In the genomic region with DNA sequence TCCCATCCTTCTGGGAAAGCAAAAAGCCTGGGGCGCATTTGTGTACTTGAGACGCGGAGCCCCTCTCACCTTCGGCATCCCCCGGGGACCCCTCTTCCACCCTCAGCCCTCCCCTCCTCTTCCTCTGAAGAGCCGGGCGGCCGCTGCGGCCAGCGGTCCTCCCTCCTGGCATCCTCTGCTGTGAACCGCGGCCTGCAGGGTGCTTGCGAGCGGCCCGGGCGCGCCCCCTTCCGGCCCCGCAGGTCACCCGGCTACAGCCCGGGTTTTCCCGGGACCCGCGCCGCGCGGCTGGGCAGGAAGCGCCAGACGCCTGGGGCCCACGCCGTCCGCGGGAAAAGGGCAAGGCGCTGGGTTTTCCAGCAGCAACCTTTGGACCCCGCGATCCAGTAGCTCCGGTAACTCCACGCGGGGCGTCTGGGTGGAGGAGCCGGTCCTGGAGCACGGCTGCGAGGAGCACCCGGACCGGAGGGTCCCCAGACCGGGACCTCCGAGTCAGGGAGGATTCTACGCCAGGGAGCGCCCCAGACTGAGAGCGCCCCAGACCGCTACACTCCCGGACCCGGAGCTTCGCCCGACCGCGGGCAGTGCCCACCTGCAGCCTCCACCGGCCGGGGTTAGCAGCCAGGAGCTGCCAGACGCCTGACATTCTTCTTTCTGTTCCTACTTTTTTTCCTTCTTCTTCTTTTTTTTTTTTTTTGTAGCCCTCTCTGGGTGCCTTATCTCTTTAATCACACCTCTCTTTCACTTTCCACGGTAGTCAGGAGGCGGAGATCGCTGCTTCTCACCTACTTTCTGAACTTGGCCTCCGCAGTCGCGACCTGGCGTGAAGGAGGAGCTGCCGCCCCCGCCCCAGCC, we compare ENCODE assay signal across 1 cellular context.
TF ChIP-seq lines count a peak whose summit lies in the region.

A gene with protein sequence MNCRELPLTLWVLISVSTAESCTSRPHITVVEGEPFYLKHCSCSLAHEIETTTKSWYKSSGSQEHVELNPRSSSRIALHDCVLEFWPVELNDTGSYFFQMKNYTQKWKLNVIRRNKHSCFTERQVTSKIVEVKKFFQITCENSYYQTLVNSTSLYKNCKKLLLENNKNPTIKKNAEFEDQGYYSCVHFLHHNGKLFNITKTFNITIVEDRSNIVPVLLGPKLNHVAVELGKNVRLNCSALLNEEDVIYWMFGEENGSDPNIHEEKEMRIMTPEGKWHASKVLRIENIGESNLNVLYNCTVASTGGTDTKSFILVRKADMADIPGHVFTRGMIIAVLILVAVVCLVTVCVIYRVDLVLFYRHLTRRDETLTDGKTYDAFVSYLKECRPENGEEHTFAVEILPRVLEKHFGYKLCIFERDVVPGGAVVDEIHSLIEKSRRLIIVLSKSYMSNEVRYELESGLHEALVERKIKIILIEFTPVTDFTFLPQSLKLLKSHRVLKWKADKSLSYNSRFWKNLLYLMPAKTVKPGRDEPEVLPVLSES (plus strand): TSS at position 271 of the 855 bp plus-strand sequence. CDS start 6,865 bp downstream, outside the sequence.

TF ChIP-seq in K562, 482 proteins besides CTCF, POLR2A, EP300 and RAD21 (continued from another document and continues in another):
- no peak for TF ChIP-seq RERE (CRISPR knock-in tag; IDR thresholded peaks at IDR 0.05; ENCODE audit: borderline replicate concordance)
- TF ChIP-seq SRF (CRISPR knock-in tag; IDR thresholded peaks at IDR 0.05): no peak
- TF ChIP-seq HES1 (IDR thresholded peaks at IDR 0.05; ENCODE audit: low read depth): no peak
- no peak for TF ChIP-seq ZNF12 (CRISPR knock-in tag; IDR thresholded peaks at IDR 0.05)
- no peak for TF ChIP-seq NBN (IDR thresholded peaks at IDR 0.05; ENCODE audit: low read depth)
- 0 out of 2 replicates have a peak, but pooled peaks have one; percentile 10 for TF ChIP-seq ZFPM2 (CRISPR knock-in tag; IDR thresholded peaks at IDR 0.05)
- TF ChIP-seq ZNF384 (IDR thresholded peaks at IDR 0.05; ENCODE audit: low read depth, low read length): 0 out of 2 replicates have a peak, but pooled peaks have one; percentile 29
- TF ChIP-seq ZFP1 (CRISPR knock-in tag; IDR thresholded peaks at IDR 0.05): no peak
- TF ChIP-seq ZBTB9 (CRISPR knock-in tag; IDR thresholded peaks at IDR 0.05): no peak
- TF ChIP-seq ZNF143 (CRISPR knock-in tag; IDR thresholded peaks at IDR 0.05): no peak
- TF ChIP-seq RHOXF2B (CRISPR knock-in tag; conservative IDR thresholded peaks at IDR 0.05): no peak
- TF ChIP-seq STAT5A (IDR thresholded peaks at IDR 0.05; ENCODE audit: borderline replicate concordance, low read length): no peak
- no peak for TF ChIP-seq C11orf30 (IDR thresholded peaks at IDR 0.05; ENCODE audit: low read depth)
- TF ChIP-seq NR2C2 (CRISPR knock-in tag; IDR thresholded peaks at IDR 0.05): no peak
- no peak for TF ChIP-seq NR2C2 (tag; IDR thresholded peaks at IDR 0.05)
- no peak for TF ChIP-seq HDAC8 (tag; IDR thresholded peaks at IDR 0.05)
- TF ChIP-seq, protein P1, sequence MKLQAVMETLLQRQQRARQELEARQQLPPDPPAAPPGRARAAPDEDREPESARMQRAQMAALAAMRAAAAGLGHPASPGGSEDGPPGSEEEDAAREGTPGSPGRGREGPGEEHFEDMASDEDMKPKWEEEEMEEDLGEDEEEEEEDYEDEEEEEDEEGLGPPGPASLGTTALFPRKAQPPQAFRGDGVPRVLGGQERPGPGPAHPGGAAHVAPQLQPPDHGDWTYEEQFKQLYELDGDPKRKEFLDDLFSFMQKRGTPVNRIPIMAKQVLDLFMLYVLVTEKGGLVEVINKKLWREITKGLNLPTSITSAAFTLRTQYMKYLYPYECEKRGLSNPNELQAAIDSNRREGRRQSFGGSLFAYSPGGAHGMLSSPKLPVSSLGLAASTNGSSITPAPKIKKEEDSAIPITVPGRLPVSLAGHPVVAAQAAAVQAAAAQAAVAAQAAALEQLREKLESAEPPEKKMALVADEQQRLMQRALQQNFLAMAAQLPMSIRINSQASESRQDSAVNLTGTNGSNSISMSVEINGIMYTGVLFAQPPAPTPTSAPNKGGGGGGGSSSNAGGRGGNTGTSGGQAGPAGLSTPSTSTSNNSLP (IDR thresholded peaks at IDR 0.05; ENCODE audit: borderline replicate concordance, low read depth, low read length): no peak
- TF ChIP-seq PRPF4 (IDR thresholded peaks at IDR 0.05; ENCODE audit: insufficient read depth, low read depth, low read length, poor library complexity, severe bottlenecking): no peak
- TF ChIP-seq RBFOX2 (IDR thresholded peaks at IDR 0.05; ENCODE audit: low read depth, low read length): peak; percentile 72
- TF ChIP-seq THRA (IDR thresholded peaks at IDR 0.05): no peak
- TF ChIP-seq, protein P2, sequence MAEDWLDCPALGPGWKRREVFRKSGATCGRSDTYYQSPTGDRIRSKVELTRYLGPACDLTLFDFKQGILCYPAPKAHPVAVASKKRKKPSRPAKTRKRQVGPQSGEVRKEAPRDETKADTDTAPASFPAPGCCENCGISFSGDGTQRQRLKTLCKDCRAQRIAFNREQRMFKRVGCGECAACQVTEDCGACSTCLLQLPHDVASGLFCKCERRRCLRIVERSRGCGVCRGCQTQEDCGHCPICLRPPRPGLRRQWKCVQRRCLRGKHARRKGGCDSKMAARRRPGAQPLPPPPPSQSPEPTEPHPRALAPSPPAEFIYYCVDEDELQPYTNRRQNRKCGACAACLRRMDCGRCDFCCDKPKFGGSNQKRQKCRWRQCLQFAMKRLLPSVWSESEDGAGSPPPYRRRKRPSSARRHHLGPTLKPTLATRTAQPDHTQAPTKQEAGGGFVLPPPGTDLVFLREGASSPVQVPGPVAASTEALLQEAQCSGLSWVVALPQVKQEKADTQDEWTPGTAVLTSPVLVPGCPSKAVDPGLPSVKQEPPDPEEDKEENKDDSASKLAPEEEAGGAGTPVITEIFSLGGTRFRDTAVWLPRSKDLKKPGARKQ (CRISPR knock-in tag; IDR thresholded peaks at IDR 0.05): no peak
- no peak for TF ChIP-seq BHLHE40 (IDR thresholded peaks at IDR 0.05; ENCODE audit: low read length)
- no peak for TF ChIP-seq BCL6 (CRISPR knock-in tag; IDR thresholded peaks at IDR 0.05)
- TF ChIP-seq PTRF (tag; IDR thresholded peaks at IDR 0.05): no peak
- no peak for TF ChIP-seq SMARCA4 (IDR thresholded peaks at IDR 0.05)
- TF ChIP-seq TAF9B (IDR thresholded peaks at IDR 0.05; ENCODE audit: partially characterized antibody): no peak
- TF ChIP-seq SMAD4 (CRISPR knock-in tag; conservative IDR thresholded peaks at IDR 0.05): peak; percentile 69
- no peak for TF ChIP-seq CHCHD3 (CRISPR knock-in tag; IDR thresholded peaks at IDR 0.05)
- TF ChIP-seq IRF1 (CRISPR knock-in tag; IDR thresholded peaks at IDR 0.05; ENCODE audit: borderline replicate concordance): no peak
- TF ChIP-seq NFRKB (IDR thresholded peaks at IDR 0.05; ENCODE audit: low read depth): no peak
- TF ChIP-seq NR1H2 (CRISPR knock-in tag; IDR thresholded peaks at IDR 0.05): no peak
- no peak for TF ChIP-seq TRIM25 (IDR thresholded peaks at IDR 0.05; ENCODE audit: borderline replicate concordance)
- peak in 1 of 2 experiments; percentile 50; a peak in 2 of 4 replicates for TF ChIP-seq NRF1 (conservative IDR thresholded peaks at IDR 0.05 in 1 of 2, IDR thresholded peaks at IDR 0.05 in 1 of 2)
- no peak for TF ChIP-seq SNIP1 (IDR thresholded peaks at IDR 0.05; ENCODE audit: low read depth)
- TF ChIP-seq, protein P3, sequence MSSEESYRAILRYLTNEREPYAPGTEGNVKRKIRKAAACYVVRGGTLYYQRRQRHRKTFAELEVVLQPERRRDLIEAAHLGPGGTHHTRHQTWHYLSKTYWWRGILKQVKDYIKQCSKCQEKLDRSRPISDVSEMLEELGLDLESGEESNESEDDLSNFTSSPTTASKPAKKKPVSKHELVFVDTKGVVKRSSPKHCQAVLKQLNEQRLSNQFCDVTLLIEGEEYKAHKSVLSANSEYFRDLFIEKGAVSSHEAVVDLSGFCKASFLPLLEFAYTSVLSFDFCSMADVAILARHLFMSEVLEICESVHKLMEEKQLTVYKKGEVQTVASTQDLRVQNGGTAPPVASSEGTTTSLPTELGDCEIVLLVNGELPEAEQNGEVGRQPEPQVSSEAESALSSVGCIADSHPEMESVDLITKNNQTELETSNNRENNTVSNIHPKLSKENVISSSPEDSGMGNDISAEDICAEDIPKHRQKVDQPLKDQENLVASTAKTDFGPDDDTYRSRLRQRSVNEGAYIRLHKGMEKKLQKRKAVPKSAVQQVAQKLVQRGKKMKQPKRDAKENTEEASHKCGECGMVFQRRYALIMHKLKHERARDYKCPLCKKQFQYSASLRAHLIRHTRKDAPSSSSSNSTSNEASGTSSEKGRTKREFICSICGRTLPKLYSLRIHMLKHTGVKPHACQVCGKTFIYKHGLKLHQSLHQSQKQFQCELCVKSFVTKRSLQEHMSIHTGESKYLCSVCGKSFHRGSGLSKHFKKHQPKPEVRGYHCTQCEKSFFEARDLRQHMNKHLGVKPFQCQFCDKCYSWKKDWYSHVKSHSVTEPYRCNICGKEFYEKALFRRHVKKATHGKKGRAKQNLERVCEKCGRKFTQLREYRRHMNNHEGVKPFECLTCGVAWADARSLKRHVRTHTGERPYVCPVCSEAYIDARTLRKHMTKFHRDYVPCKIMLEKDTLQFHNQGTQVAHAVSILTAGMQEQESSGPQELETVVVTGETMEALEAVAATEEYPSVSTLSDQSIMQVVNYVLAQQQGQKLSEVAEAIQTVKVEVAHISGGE (CRISPR knock-in tag; IDR thresholded peaks at IDR 0.05): no peak
- TF ChIP-seq HLTF (IDR thresholded peaks at IDR 0.05): no peak
